21 cellular contexts compared by ENCODE assay signal in genomic region chr7:157886711-157887110, GRCh38.
DNase-seq lines count a peak whose midpoint lies in the region; ATAC-seq and TF ChIP-seq lines count a peak whose summit lies in the region.
"Had no signal": no experiment of that assay in that cellular context is flagged by ENCODE, and none has a peak within 500 bp of the region (broad histone marks: within the 10 kb centered on the region; RNA-seq: fewer than 3 reads in every experiment).

No MANE protein-coding gene starts in this region.

- H3K36me3 ChIP-seq in naive thymus-derived CD4-positive, alpha-beta T cell (ENCODE audit: control insufficient read depth in 2 of 3, insufficient read depth in 3 of 3, low read length in 3 of 3): no peaks in the 10 kb centered on the region
- no peaks in the 10 kb centered on the region for H3K36me3 ChIP-seq in osteoblast (ENCODE audit: insufficient read depth, low read length)

- TF ChIP-seq CTCF in natural killer cell (IDR thresholded peaks at IDR 0.05): no peak
- no peak for TF ChIP-seq CTCF in osteoblast (IDR thresholded peaks at IDR 0.05; ENCODE audit: extremely low read depth, low read depth, low read length)

- no peaks in the 10 kb centered on the region for H3K4me1 Mint-ChIP-seq in natural killer cell treated with Interleukin-12 subunit alpha and Interleukin-12 subunit beta and Interleukin-15 and Interleukin-18, amount 100 ng/mL, for 72 hours (ENCODE audit: low read depth in 2 of 2)
- no peaks in the 10 kb centered on the region for H3K4me1 Mint-ChIP-seq in natural killer cell
- H3K4me1 Mint-ChIP-seq in naive thymus-derived CD4-positive, alpha-beta T cell: peaks cover 0 to 38% (median 23%) of the 10 kb centered on the region in 7 donors

- H3K27ac Mint-ChIP-seq in natural killer cell treated with Interleukin-12 subunit alpha and Interleukin-12 subunit beta and Interleukin-15 and Interleukin-18, amount 100 ng/mL, for 72 hours: no peak overlapping the region
- H3K27ac Mint-ChIP-seq in natural killer cell: no peak overlapping the region
- peak overlapping the region in 5 of 9 donors; percentile 31 to 94 (median 65) for H3K27ac Mint-ChIP-seq in naive thymus-derived CD4-positive, alpha-beta T cell
- H3K27ac Mint-ChIP-seq: CD8-positive, alpha-beta memory T cell had no signal

- no peak overlapping the region for H3K4me2 ChIP-seq in osteoblast (ENCODE audit: insufficient read depth, low read length)
- H3K4me2 ChIP-seq: A549 had no signal

- H3K4me3 ChIP-seq in naive thymus-derived CD4-positive, alpha-beta T cell (ENCODE audit: low read length): no peak overlapping the region
- H3K4me3 ChIP-seq in osteoblast (ENCODE audit: insufficient read depth, low read length): no peak overlapping the region
- H3K4me3 ChIP-seq: A549, GM12878, GM23248 had no signal

- H4K20me1 ChIP-seq in osteoblast (ENCODE audit: insufficient read depth, low read length): no peaks in the 10 kb centered on the region

- H3K36me3 Mint-ChIP-seq in natural killer cell treated with Interleukin-12 subunit alpha and Interleukin-12 subunit beta and Interleukin-15 and Interleukin-18, amount 100 ng/mL, for 72 hours: no peaks in the 10 kb centered on the region
- H3K36me3 Mint-ChIP-seq in natural killer cell: no peaks in the 10 kb centered on the region
- no peaks in the 10 kb centered on the region for H3K36me3 Mint-ChIP-seq in naive thymus-derived CD4-positive, alpha-beta T cell
- H3K36me3 Mint-ChIP-seq: CD8-positive, alpha-beta memory T cell had no signal

- no peak overlapping the region for H3K27ac ChIP-seq in naive thymus-derived CD4-positive, alpha-beta T cell (ENCODE audit: low read depth, low read length)
- no peak overlapping the region for H3K27ac ChIP-seq in osteoblast (ENCODE audit: low read depth, low read length)
- H3K27ac ChIP-seq: 22Rv1, A549, C4-2B, GM23248, HL-60 had no signal

- CTCF ChIA-PET in naive thymus-derived CD4-positive, alpha-beta T cell (lab: Charles Lee): no interaction called here

- H3K9me3 ChIP-seq in naive thymus-derived CD4-positive, alpha-beta T cell (ENCODE audit: control insufficient read depth in 2 of 3, low read length in 3 of 3): peaks cover 0 to 18% (median 8%) of the 10 kb centered on the region in 3 experiments
- H3K9me3 ChIP-seq in osteoblast (ENCODE audit: low read depth, low read length): no peaks in the 10 kb centered on the region

- DNase-seq in natural killer cell treated with Interleukin-12 subunit alpha and Interleukin-12 subunit beta and Interleukin-15 and Interleukin-18, amount 100 ng/mL, for 72 hours (ENCODE audit: low spot score): no peak
- no peak for DNase-seq in natural killer cell
- DNase-seq in naive thymus-derived CD4-positive, alpha-beta T cell: no peak
- DNase-seq in osteoblast (ENCODE audit: insufficient read length, low spot score, missing footprints): peak; percentile 29
- DNase-seq in iPS-NIHi7 (ENCODE audit: extremely low spot score): no peak
- DNase-seq in iPS-NIHi11 (ENCODE audit: low spot score): no peak
- DNase-seq: AML-193, COR-L47, DMS 273 treated with DMSO at 0.1 percent for 48 hours, DMS53, DND-41, EL, GM23248, HCEC 1CT had no signal

- no peaks in the 10 kb centered on the region for H3K9me3 Mint-ChIP-seq in natural killer cell treated with Interleukin-12 subunit alpha and Interleukin-12 subunit beta and Interleukin-15 and Interleukin-18, amount 100 ng/mL, for 72 hours
- no peaks in the 10 kb centered on the region for H3K9me3 Mint-ChIP-seq in natural killer cell
- H3K9me3 Mint-ChIP-seq in naive thymus-derived CD4-positive, alpha-beta T cell: peaks cover 0 to 4% (median 0%) of the 10 kb centered on the region in 11 donors
- H3K9me3 Mint-ChIP-seq: CD8-positive, alpha-beta memory T cell had no signal

- intact Hi-C loops in natural killer cell (cut with micrococcal nuclease): no loop called here
- intact Hi-C loops in naive thymus-derived CD4-positive, alpha-beta T cell (cut with micrococcal nuclease): no loop called here

- POLR2A ChIA-PET in naive thymus-derived CD4-positive, alpha-beta T cell (lab: Charles Lee): interaction anchor here (0.6 kb wide), 1 partner anchor 45 kb away, joined by 3 read pairs; no protein-coding TSS in a partner anchor

- H3K79me2 ChIP-seq in osteoblast (ENCODE audit: insufficient read depth, low read length): no peaks in the 10 kb centered on the region

- no peaks in the 10 kb centered on the region for H3K27me3 ChIP-seq in naive thymus-derived CD4-positive, alpha-beta T cell (ENCODE audit: control insufficient read depth in 2 of 2, insufficient read depth in 2 of 2, low read length in 2 of 2)
- H3K27me3 ChIP-seq in osteoblast (ENCODE audit: insufficient read depth, low read length): no peaks in the 10 kb centered on the region

- peak; percentile 36 to 45 for ATAC-seq in natural killer cell treated with Interleukin-12 subunit alpha and Interleukin-12 subunit beta and Interleukin-15 and Interleukin-18, amount 100 ng/mL, for 72 hours
- ATAC-seq in natural killer cell: no peak
- no peak for ATAC-seq in naive thymus-derived CD4-positive, alpha-beta T cell
- ATAC-seq in GM21526 (IDR thresholded peaks at IDR 0.05; ENCODE audit: low FRiP score, unreplicated experiment): no peak
- ATAC-seq: A549, GM12878 had no signal

- peaks cover 4 to 8% of the 10 kb centered on the region in 2 donors for H3K27me3 Mint-ChIP-seq in natural killer cell treated with Interleukin-12 subunit alpha and Interleukin-12 subunit beta and Interleukin-15 and Interleukin-18, amount 100 ng/mL, for 72 hours
- peaks cover 0 to 6% of the 10 kb centered on the region in 2 donors for H3K27me3 Mint-ChIP-seq in natural killer cell (ENCODE audit: low read depth in 2 of 2)
- H3K27me3 Mint-ChIP-seq in naive thymus-derived CD4-positive, alpha-beta T cell: no peaks in the 10 kb centered on the region

- H2AFZ ChIP-seq in osteoblast (ENCODE audit: low read length): no peak overlapping the region
- H2AFZ ChIP-seq: GM23248 had no signal

- H3K4me3 Mint-ChIP-seq in natural killer cell treated with Interleukin-12 subunit alpha and Interleukin-12 subunit beta and Interleukin-15 and Interleukin-18, amount 100 ng/mL, for 72 hours: no peak overlapping the region
- H3K4me3 Mint-ChIP-seq in natural killer cell: no peak overlapping the region
- peak overlapping the region in 1 of 10 donors; percentile 9 for H3K4me3 Mint-ChIP-seq in naive thymus-derived CD4-positive, alpha-beta T cell
- H3K4me3 Mint-ChIP-seq: CD8-positive, alpha-beta memory T cell had no signal

- H3K4me1 ChIP-seq in naive thymus-derived CD4-positive, alpha-beta T cell (ENCODE audit: control insufficient read depth in 2 of 2, insufficient read depth in 2 of 2, low read length in 2 of 2): peaks cover 0 to 24% of the 10 kb centered on the region in 2 donors
- no peaks in the 10 kb centered on the region for H3K4me1 ChIP-seq in osteoblast (ENCODE audit: insufficient read depth, low read length)
- H3K4me1 ChIP-seq: A549 had no signal

Comparison
In these comparisons a context has a peak if more than half of its experiments do, and no peak if none do; other contexts are left out.
1. ATAC-seq: peak in natural killer cell treated with Interleukin-12 subunit alpha and Interleukin-12 subunit beta and Interleukin-15 and Interleukin-18, amount 100 ng/mL, for 72 hours (2 of 2); none in natural killer cell (0 of 3), naive thymus-derived CD4-positive, alpha-beta T cell (single experiment) and GM21526 (single experiment).
2. H3K27ac Mint-ChIP-seq: peak in naive thymus-derived CD4-positive, alpha-beta T cell (5 of 9); none in natural killer cell treated with Interleukin-12 subunit alpha and Interleukin-12 subunit beta and Interleukin-15 and Interleukin-18, amount 100 ng/mL, for 72 hours (0 of 2) and natural killer cell (0 of 2).